10 cellular contexts compared by ENCODE assay signal in the genomic region with DNA sequence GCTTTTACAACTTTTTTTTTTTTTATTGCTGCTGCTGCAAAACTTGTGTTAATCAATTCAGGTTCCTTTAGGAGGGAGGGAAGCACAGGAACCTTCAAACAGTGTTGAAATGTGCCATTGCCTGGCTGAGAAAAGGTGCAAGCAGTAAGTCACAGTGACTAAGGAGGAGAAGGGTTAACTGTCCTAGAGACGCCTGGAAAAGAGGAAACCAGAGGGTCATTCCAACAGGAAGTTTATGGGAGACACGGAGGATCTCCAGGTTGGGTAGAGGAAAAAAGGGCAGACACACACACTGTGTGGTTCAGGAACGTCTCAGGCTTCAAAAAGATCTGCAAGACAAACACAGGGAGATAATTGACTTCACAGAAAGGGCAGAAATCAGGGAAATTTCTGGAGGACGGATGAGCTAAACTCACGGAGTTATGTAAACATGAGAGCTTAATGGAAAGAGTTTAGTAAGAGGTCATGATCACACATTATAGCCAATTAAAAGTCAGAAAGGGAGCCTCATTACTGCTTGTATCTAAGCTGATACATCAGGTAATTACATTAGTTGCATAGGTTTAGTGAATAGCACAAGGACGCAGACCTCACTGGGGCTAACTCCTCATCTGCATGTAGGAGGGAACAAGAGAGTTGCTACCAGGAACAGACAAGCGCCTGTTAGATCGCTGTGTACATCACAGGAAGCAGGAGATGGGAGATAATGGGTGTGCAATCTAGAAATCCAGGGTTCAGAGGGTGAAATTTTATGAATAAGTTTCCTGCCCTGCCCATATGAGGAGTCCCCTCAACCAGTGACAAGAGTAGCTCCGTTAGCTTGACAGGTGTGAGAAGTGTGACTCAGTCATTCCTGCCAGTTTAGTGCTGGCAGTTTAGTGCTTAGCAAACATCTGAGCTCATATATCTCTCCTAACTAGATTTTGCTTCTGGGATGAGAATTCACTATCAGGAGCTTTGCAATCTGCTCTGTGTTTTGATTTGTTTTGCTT.
DNase-seq lines count a peak whose midpoint lies in the region; ATAC-seq and TF ChIP-seq lines count a peak whose summit lies in the region.
"Had no signal": no experiment of that assay in that cellular context is flagged by ENCODE, and none has a peak within 500 bp of the region (broad histone marks: within the 10 kb centered on the region; RNA-seq: fewer than 3 reads in every experiment).

No MANE protein-coding gene starts in this region.

- TF ChIP-seq CTCF in RWPE1 (conservative IDR thresholded peaks at IDR 0.05; ENCODE audit: low read depth) = no peak
- TF ChIP-seq CTCF in foreskin keratinocyte (conservative IDR thresholded peaks at IDR 0.05) = no peak
- TF ChIP-seq CTCF in GM13976 (IDR thresholded peaks at IDR 0.05; ENCODE audit: borderline replicate concordance, control extremely low read depth, extremely low read depth, insufficient read depth, missing control alignments) = no peak

- CTCF ChIA-PET in RWPE1 (lab: Yijun Ruan, JAX) = interaction anchor here (0.5 to 0.6 kb wide), 3 partner anchors 45 to 285 kb away, joined by 3 to 4 read pairs (median 4); no protein-coding TSS in a partner anchor

- DNase-seq in COLO668 (lab: John Stamatoyannopoulos, UW; ENCODE audit: unreplicated experiment) = peak; percentile 77
- DNase-seq in Jurkat, Clone E6-1 (ENCODE audit: low read depth, low spot score) = peak; percentile 6
- DNase-seq in RWPE1 (ENCODE audit: low spot score) = peak; percentile 41
- DNase-seq in foreskin keratinocyte = peak; percentile 46 to 47
- no peak for DNase-seq in GM13976 (ENCODE audit: low spot score)
- no peak for DNase-seq in NCI-H1436 (lab: John Stamatoyannopoulos, UW)
- DNase-seq: NCI-H1930 had no signal

- ATAC-seq in foreskin keratinocyte = peak; percentile 79
- no peak for ATAC-seq in HG02938 (IDR thresholded peaks at IDR 0.05; ENCODE audit: unreplicated experiment)
- ATAC-seq in GM21529 (IDR thresholded peaks at IDR 0.05; ENCODE audit: unreplicated experiment) = no peak

- H3K27ac ChIP-seq in RWPE1 (no peak overlapping the region), foreskin keratinocyte (no peak overlapping the region)
- H3K27ac ChIP-seq: neutrophil had no signal

- H3K4me1 ChIP-seq in foreskin keratinocyte = no peaks in the 10 kb centered on the region

- no peak overlapping the region for H3K4me3 ChIP-seq in Jurkat, Clone E6-1 (ENCODE audit: low read length)

- H3K27me3 ChIP-seq in foreskin keratinocyte = peaks cover 19% of the 10 kb centered on the region
- H3K27me3 ChIP-seq: neutrophil had no signal

- in situ Hi-C loops in GM13976 (cut with MboI; ENCODE audit: low sequenced_read_pairs, unreplicated experiment) = no loop called here

- POLR2A ChIA-PET in RWPE1 (lab: Yijun Ruan, JAX; ENCODE audit: low non-redundant PET) = no interaction called here

Comparison
In these comparisons a context has a peak if more than half of its experiments do, and no peak if none do; other contexts are left out.
1. DNase-seq: peak in COLO668 (single experiment), Jurkat, Clone E6-1 (single experiment), RWPE1 (single experiment) and foreskin keratinocyte (2 of 2); none in GM13976 (single experiment) and NCI-H1436 (single experiment).